Comparison of ENCODE assay signal across 2 cellular contexts in the genomic region with DNA sequence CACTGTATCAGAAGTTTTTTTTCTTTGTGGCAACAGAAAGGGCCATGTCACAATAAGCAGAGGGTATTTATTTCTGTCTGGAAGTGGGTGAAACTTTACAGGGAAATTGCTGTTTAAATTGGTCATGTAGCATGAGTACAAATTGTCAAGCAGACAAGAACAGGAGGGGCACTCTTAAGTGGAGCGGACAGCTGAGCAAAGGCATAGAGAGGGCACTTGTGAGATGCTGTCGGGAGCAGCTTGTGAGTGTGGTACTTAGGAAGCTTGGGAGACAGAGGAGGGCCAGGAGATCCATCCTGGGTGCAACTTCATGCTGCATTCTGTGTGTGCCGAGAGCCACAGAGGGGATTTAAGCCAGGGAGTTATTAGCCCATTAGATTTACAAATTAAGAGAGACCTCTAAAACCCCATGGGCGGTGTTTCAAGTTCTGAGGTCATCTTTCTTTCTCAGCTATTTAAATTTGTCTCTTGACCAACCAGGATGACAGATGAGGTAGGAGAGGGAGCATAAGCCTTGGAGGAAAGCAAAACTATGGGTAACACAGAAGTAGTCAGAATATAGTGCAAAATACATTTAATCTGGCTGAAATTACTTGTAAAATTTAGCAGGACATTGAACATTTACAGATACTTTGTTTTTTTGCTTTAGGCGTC.
TF ChIP-seq lines count a peak whose summit lies in the region.

No MANE protein-coding gene starts in this region.

TF ChIP-seq in GM12891, 5 proteins besides CTCF, POLR2A, EP300 and RAD21:
- TF ChIP-seq POU2F2 (IDR thresholded peaks at IDR 0.05; ENCODE audit: low read depth, low read length) (no peak), POLR2AphosphoS5 (IDR thresholded peaks at IDR 0.05; ENCODE audit: low read depth, low read length) (0 out of 2 replicates have a peak, but pooled peaks have one; percentile 17)

TF ChIP-seq in GM12878, 131 proteins besides CTCF, POLR2A, EP300 and RAD21:
- 0 out of 2 replicates have a peak, but pooled peaks have one; percentile 8 for TF ChIP-seq JUNB (IDR thresholded peaks at IDR 0.05)
- 0 out of 2 replicates have a peak, but pooled peaks have one; percentile 31 for TF ChIP-seq ZNF687 (IDR thresholded peaks at IDR 0.05)
- peak; percentile 12; the same call in 1 of the 2 replicates for TF ChIP-seq POLR2AphosphoS5 (IDR thresholded peaks at IDR 0.05; ENCODE audit: low read length)
- peak; percentile 51; the same call in 1 of the 2 replicates for TF ChIP-seq ATF7 (IDR thresholded peaks at IDR 0.05; ENCODE audit: low read depth)
- TF ChIP-seq, protein P1, sequence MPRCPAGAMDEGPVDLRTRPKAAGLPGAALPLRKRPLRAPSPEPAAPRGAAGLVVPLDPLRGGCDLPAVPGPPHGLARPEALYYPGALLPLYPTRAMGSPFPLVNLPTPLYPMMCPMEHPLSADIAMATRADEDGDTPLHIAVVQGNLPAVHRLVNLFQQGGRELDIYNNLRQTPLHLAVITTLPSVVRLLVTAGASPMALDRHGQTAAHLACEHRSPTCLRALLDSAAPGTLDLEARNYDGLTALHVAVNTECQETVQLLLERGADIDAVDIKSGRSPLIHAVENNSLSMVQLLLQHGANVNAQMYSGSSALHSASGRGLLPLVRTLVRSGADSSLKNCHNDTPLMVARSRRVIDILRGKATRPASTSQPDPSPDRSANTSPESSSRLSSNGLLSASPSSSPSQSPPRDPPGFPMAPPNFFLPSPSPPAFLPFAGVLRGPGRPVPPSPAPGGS (IDR thresholded peaks at IDR 0.05; ENCODE audit: borderline replicate concordance, insufficient read depth, low read depth, low read length, poor library complexity, severe bottlenecking), result no peak
- peak; percentile 58; the same call in 1 of the 2 replicates for TF ChIP-seq CREB1 (IDR thresholded peaks at IDR 0.05; ENCODE audit: low read depth)
- no peak for TF ChIP-seq NBN (IDR thresholded peaks at IDR 0.05)
